ENCODE assay signal across 19 cellular contexts in genomic region chr1:93569479-93569878, GRCh38.
DNase-seq lines count a peak whose midpoint lies in the region; ATAC-seq and TF ChIP-seq lines count a peak whose summit lies in the region.
"Had no signal": no experiment of that assay in that cellular context is flagged by ENCODE, and none has a peak within 500 bp of the region (broad histone marks: within the 10 kb centered on the region; RNA-seq: fewer than 3 reads in every experiment).

No MANE protein-coding gene starts in this region.

- H3K4me3 ChIP-seq in DND-41 (ENCODE audit: low read depth in 1 of 2, low read length in 2 of 2): no peak overlapping the region
- H3K4me3 ChIP-seq in MG63: no peak overlapping the region
- H3K4me3 ChIP-seq: GM23248 had no signal

- no peak overlapping the region for H3K27ac Mint-ChIP-seq in activated T-helper 17 cell treated with anti-CD3 and anti-CD28 coated beads, Interleukin-2, amount 50 U/mL, for 72 hours
- no peak overlapping the region for H3K27ac Mint-ChIP-seq in stimulated activated naive B cell treated with anti-CD40 and anti-IgM and Interleukin-4, amounts not matched to agents 10 μg/mL and 1 μg/mL and 100 μg/mL, for 72 hours
- H3K27ac Mint-ChIP-seq: CD8-positive, alpha-beta T cell had no signal

- H3K79me2 ChIP-seq in DND-41 (ENCODE audit: insufficient read depth, low read length): no peaks in the 10 kb centered on the region

- H3K4me1 ChIP-seq in DND-41 (ENCODE audit: insufficient read depth, low read length): no peaks in the 10 kb centered on the region

- no peaks in the 10 kb centered on the region for H3K27me3 Mint-ChIP-seq in activated T-helper 17 cell treated with anti-CD3 and anti-CD28 coated beads, Interleukin-2, amount 50 U/mL, for 72 hours
- H3K27me3 Mint-ChIP-seq in stimulated activated naive B cell treated with anti-CD40 and anti-IgM and Interleukin-4, amounts not matched to agents 10 μg/mL and 1 μg/mL and 100 μg/mL, for 72 hours: no peaks in the 10 kb centered on the region

- ATAC-seq in DND-41 (ENCODE audit: insufficient read depth, low read depth): peak; percentile 40; the same call in 1 of the 3 replicates
- ATAC-seq in activated T-helper 17 cell treated with anti-CD3 and anti-CD28 coated beads, Interleukin-2, amount 50 U/mL, for 72 hours (replicated peaks): peak; percentile 18
- ATAC-seq in stimulated activated naive B cell treated with anti-CD40 and anti-IgM and Interleukin-4, amounts not matched to agents 10 μg/mL and 1 μg/mL and 100 μg/mL, for 72 hours (replicated peaks): peak; percentile 29 to 64
- ATAC-seq: CD8-positive, alpha-beta T cell; HCT116 had no signal

- no peaks in the 10 kb centered on the region for H3K36me3 Mint-ChIP-seq in activated T-helper 17 cell treated with anti-CD3 and anti-CD28 coated beads, Interleukin-2, amount 50 U/mL, for 72 hours (ENCODE audit: low read depth)
- peaks cover 68 to 87% of the 10 kb centered on the region in 2 donors for H3K36me3 Mint-ChIP-seq in stimulated activated naive B cell treated with anti-CD40 and anti-IgM and Interleukin-4, amounts not matched to agents 10 μg/mL and 1 μg/mL and 100 μg/mL, for 72 hours
- H3K36me3 Mint-ChIP-seq: CD8-positive, alpha-beta T cell had no signal

- H3K9me3 ChIP-seq in DND-41 (ENCODE audit: insufficient read depth, low read length, severe bottlenecking): no peaks in the 10 kb centered on the region
- no peaks in the 10 kb centered on the region for H3K9me3 ChIP-seq in MG63
- H3K9me3 ChIP-seq: SK-N-SH had no signal

- H3K9me3 Mint-ChIP-seq in activated T-helper 17 cell treated with anti-CD3 and anti-CD28 coated beads, Interleukin-2, amount 50 U/mL, for 72 hours: no peaks in the 10 kb centered on the region
- H3K9me3 Mint-ChIP-seq in stimulated activated naive B cell treated with anti-CD40 and anti-IgM and Interleukin-4, amounts not matched to agents 10 μg/mL and 1 μg/mL and 100 μg/mL, for 72 hours: no peaks in the 10 kb centered on the region
- H3K9me3 Mint-ChIP-seq: CD8-positive, alpha-beta T cell had no signal

- no peak overlapping the region for H3K9ac ChIP-seq in DND-41 (ENCODE audit: low read depth, low read length)
- H3K9ac ChIP-seq: GM23248, SK-N-SH had no signal

- no peaks in the 10 kb centered on the region for H3K4me1 Mint-ChIP-seq in activated T-helper 17 cell treated with anti-CD3 and anti-CD28 coated beads, Interleukin-2, amount 50 U/mL, for 72 hours
- H3K4me1 Mint-ChIP-seq in stimulated activated naive B cell treated with anti-CD40 and anti-IgM and Interleukin-4, amounts not matched to agents 10 μg/mL and 1 μg/mL and 100 μg/mL, for 72 hours: peaks cover 0 to 2% of the 10 kb centered on the region in 2 donors

- H2AFZ ChIP-seq in DND-41 (ENCODE audit: low read depth, low read length): no peak overlapping the region
- H2AFZ ChIP-seq: GM23248 had no signal

- no peak overlapping the region for H3K27ac ChIP-seq in DND-41 (ENCODE audit: low read length)

- H3K27me3 ChIP-seq in DND-41 (ENCODE audit: insufficient read depth, low read length, poor library complexity) (no peaks in the 10 kb centered on the region), MG63 (no peaks in the 10 kb centered on the region)

- no peaks in the 10 kb centered on the region for H4K20me1 ChIP-seq in DND-41 (ENCODE audit: insufficient read depth, low read length)

- H3K4me2 ChIP-seq in DND-41 (ENCODE audit: insufficient read depth, low read length): no peak overlapping the region
- H3K4me2 ChIP-seq: SK-N-SH had no signal

- no peak overlapping the region for H3K4me3 Mint-ChIP-seq in activated T-helper 17 cell treated with anti-CD3 and anti-CD28 coated beads, Interleukin-2, amount 50 U/mL, for 72 hours
- H3K4me3 Mint-ChIP-seq in stimulated activated naive B cell treated with anti-CD40 and anti-IgM and Interleukin-4, amounts not matched to agents 10 μg/mL and 1 μg/mL and 100 μg/mL, for 72 hours: no peak overlapping the region
- H3K4me3 Mint-ChIP-seq: CD8-positive, alpha-beta T cell had no signal

- TF ChIP-seq CTCF in DND-41 (IDR thresholded peaks at IDR 0.05; ENCODE audit: borderline replicate concordance, extremely low read depth, low read length, poor library complexity, severe bottlenecking): no peak

- H3K36me3 ChIP-seq in DND-41 (ENCODE audit: insufficient read depth, low read length) (no peaks in the 10 kb centered on the region), MG63 (peaks cover 63% of the 10 kb centered on the region)

- DNase-seq in DND-41 (no peak), myocyte (ENCODE audit: low read depth) (peak; percentile 38), SKM-1 (lab: John Stamatoyannopoulos, UW; ENCODE audit: unreplicated experiment) (no peak), MG63 (no peak), NCI-H524 (lab: John Stamatoyannopoulos, UW) (no peak)
- no peak for DNase-seq in stimulated activated naive B cell treated with anti-CD40 and anti-IgM and Interleukin-4, amounts not matched to agents 10 μg/mL and 1 μg/mL and 100 μg/mL, for 72 hours
- DNase-seq: AML-193; C1 segment of cervical spinal cord; CD8-positive, alpha-beta T cell; GM23248; NCI-H1048; NCI-H1417 treated with DMSO at 0.1 percent for 48 hours; NCI-H187; NCI-H2107; NCI-H748 treated with DMSO at 0.1 percent for 48 hours; SIG-M5; SK-N-SH had no signal
